Comparison of ENCODE assay signal across 1 cellular context in genomic region chr17:42027961-42028790, GRCh38.
TF ChIP-seq lines count a peak whose summit lies in the region.

No MANE protein-coding gene starts in this region.

TF ChIP-seq in HepG2, 621 proteins besides CTCF, POLR2A, EP300 and RAD21 (continued from another document):
- TF ChIP-seq ZNF318 (CRISPR knock-in tag; IDR thresholded peaks at IDR 0.05) = no peak
- TF ChIP-seq KDM1A (CRISPR knock-in tag; IDR thresholded peaks at IDR 0.05) = peak; percentile 53; the same call in 1 of the 2 replicates
- no peak for TF ChIP-seq SPEN (CRISPR knock-in tag; IDR thresholded peaks at IDR 0.05; ENCODE audit: low read depth)
- TF ChIP-seq JUNB (CRISPR knock-in tag; IDR thresholded peaks at IDR 0.05; ENCODE audit: borderline replicate concordance) = no peak
- peak; percentile 28 for TF ChIP-seq MED8 (CRISPR knock-in tag; IDR thresholded peaks at IDR 0.05; ENCODE audit: insufficient replicate concordance)
- TF ChIP-seq UBTF (CRISPR knock-in tag; IDR thresholded peaks at IDR 0.05) = peak; percentile 65; the same call in 1 of the 2 replicates
- peak; percentile 71; the same call in 1 of the 2 replicates for TF ChIP-seq GATAD2A (CRISPR knock-in tag; IDR thresholded peaks at IDR 0.05)
- no peak for TF ChIP-seq FOXC1 (CRISPR knock-in tag; IDR thresholded peaks at IDR 0.05; ENCODE audit: borderline replicate concordance)
- no peak for TF ChIP-seq ZNF777 (CRISPR knock-in tag; IDR thresholded peaks at IDR 0.05)
- 0 out of 2 replicates have a peak, but pooled peaks have one; percentile 13 for TF ChIP-seq CEBPG (CRISPR knock-in tag; IDR thresholded peaks at IDR 0.05)
- TF ChIP-seq ZNF574 (CRISPR knock-in tag; IDR thresholded peaks at IDR 0.05) = peak; percentile 63; the same call in 1 of the 2 replicates
- no peak for TF ChIP-seq SOX5 (CRISPR knock-in tag; IDR thresholded peaks at IDR 0.05; ENCODE audit: borderline replicate concordance)
